ENCODE assay signal across 9 cellular contexts in the genomic region with DNA sequence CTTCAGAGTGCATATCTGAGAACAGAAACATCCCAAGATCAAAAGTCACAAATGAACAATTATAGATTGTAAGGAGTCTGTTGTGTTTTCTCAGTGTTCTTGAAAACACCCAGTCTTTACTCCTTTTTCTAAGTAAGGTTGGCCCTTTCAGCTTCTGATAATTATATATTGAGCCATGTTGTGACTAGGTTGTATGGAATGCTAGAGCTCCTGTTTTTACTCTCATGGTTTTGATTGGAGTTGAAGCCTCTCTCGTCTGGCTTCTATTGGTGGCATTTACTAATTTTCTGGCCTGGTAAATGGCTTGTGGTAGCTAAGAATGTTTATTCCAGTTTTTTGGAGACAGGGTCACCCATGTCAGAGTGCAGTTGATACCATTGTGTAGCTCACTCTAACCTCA.
DNase-seq lines count a peak whose midpoint lies in the region; ATAC-seq, FAIRE-seq and TF ChIP-seq lines count a peak whose summit lies in the region.
"Had no signal": no experiment of that assay in that cellular context is flagged by ENCODE, and none has a peak within 500 bp of the region (broad histone marks: within the 10 kb centered on the region; RNA-seq: fewer than 3 reads in every experiment).

No MANE protein-coding gene starts in this region.

- H3K27me3 ChIP-seq in HCT116 (ENCODE audit: insufficient read depth, low read length) (no peaks in the 10 kb centered on the region), keratinocyte (ENCODE audit: control insufficient read depth, extremely low read depth, insufficient read depth, low read length) (no peaks in the 10 kb centered on the region), subcutaneous abdominal adipose tissue (ENCODE audit: control insufficient read depth in 5 of 5, insufficient read depth in 4 of 5, low read length in 5 of 5) (no peaks in the 10 kb centered on the region)
- H3K27me3 ChIP-seq: ovary had no signal

- H3K79me2 ChIP-seq in HCT116 (ENCODE audit: insufficient read depth, low read length) (peaks cover 70% of the 10 kb centered on the region), keratinocyte (ENCODE audit: control insufficient read depth, insufficient read depth, low read length) (peaks cover 96% of the 10 kb centered on the region)

- no TSS peak for BruUV-seq in HCT116 (replicated peaks; lab: Mats Ljungman, UMichigan)

- CTCF ChIA-PET in HCT116 (lab: Charles Lee) = interaction anchor here (0.9 to 1.5 kb wide), 4 partner anchors 12 to 543 kb away, joined by 3 to 5 read pairs (median 4); no protein-coding TSS in a partner anchor

- H3K4me1 ChIP-seq in HCT116 (ENCODE audit: control insufficient read depth in 1 of 2, insufficient read depth in 2 of 2, low read length in 2 of 2) (peaks cover 40 to 53% of the 10 kb centered on the region in 2 experiments), keratinocyte (ENCODE audit: control insufficient read depth, extremely low read depth, insufficient read depth, low read length) (peaks cover 81% of the 10 kb centered on the region), subcutaneous abdominal adipose tissue (ENCODE audit: control insufficient read depth in 5 of 5, insufficient read depth in 5 of 5, low read length in 5 of 5) (peaks cover 6 to 64% (median 59%) of the 10 kb centered on the region in 5 donors)

- ATAC-seq in HCT116 (no peak), HG03354 (IDR thresholded peaks at IDR 0.05; ENCODE audit: poor library complexity, severe bottlenecking, unreplicated experiment) (no peak)

- H3K36me3 Mint-ChIP-seq in brain = peaks cover 14% of the 10 kb centered on the region

- H3K9me3 ChIP-seq in HCT116 (ENCODE audit: control insufficient read depth in 1 of 2, insufficient read depth in 1 of 2, low read depth in 1 of 2, low read length in 2 of 2) = no peaks in the 10 kb centered on the region
- H3K9me3 ChIP-seq in keratinocyte (ENCODE audit: control insufficient read depth, low read depth, low read length) = no peaks in the 10 kb centered on the region
- H3K9me3 ChIP-seq in subcutaneous abdominal adipose tissue (ENCODE audit: control insufficient read depth in 5 of 5, low read length in 5 of 5) = no peaks in the 10 kb centered on the region
- H3K9me3 ChIP-seq: ovary had no signal

- peak; percentile 26 for FAIRE-seq in keratinocyte (lab: Jason Lieb, UNC)

- H3K9ac ChIP-seq in HCT116 (ENCODE audit: low read length) (no peak overlapping the region), keratinocyte (ENCODE audit: control insufficient read depth, extremely low read depth, insufficient read depth, low read length) (peak overlapping the region; percentile 77), subcutaneous abdominal adipose tissue (ENCODE audit: low read length in 5 of 5) (peak overlapping the region in 2 of 5 donors; percentile 21 to 57)

- no peak for TF ChIP-seq RAD21 in HCT116 (IDR thresholded peaks at IDR 0.05; ENCODE audit: low read depth)

- dilution Hi-C loops in keratinocyte (cut with MboI; ENCODE audit: extremely low pct_ligation_motif_present, low sequenced_read_pairs) = no loop called here

- peak overlapping the region in 1 of 5 experiments; percentile 52 for H3K4me3 Mint-ChIP-seq in brain

- peaks cover 0 to 2% (median 0%) of the 10 kb centered on the region in 5 experiments for H3K9me3 Mint-ChIP-seq in brain

- H3K9me1 ChIP-seq in keratinocyte (ENCODE audit: control insufficient read depth, extremely low read depth, insufficient read depth, low read length) = peaks cover under 1% of the 10 kb centered on the region

- no peaks in the 10 kb centered on the region for H3K36me3 ChIP-seq in HCT116 (ENCODE audit: control insufficient read depth in 1 of 2, insufficient read depth in 2 of 2, low read length in 2 of 2)
- peaks cover 0 to 2% of the 10 kb centered on the region in 2 experiments for H3K36me3 ChIP-seq in keratinocyte (ENCODE audit: control insufficient read depth in 2 of 2, extremely low read depth in 1 of 2, insufficient read depth in 2 of 2, low read length in 2 of 2)
- peaks cover 0 to 4% (median 0%) of the 10 kb centered on the region in 5 donors for H3K36me3 ChIP-seq in subcutaneous abdominal adipose tissue (ENCODE audit: control insufficient read depth in 5 of 5, insufficient read depth in 5 of 5, low read length in 5 of 5)
- H3K36me3 ChIP-seq: ovary had no signal

- H3K27ac ChIP-seq in HCT116 (ENCODE audit: low read depth, low read length) = no peak overlapping the region
- peak overlapping the region; percentile 94 for H3K27ac ChIP-seq in keratinocyte (ENCODE audit: control insufficient read depth, insufficient read depth, low read length)
- H3K27ac ChIP-seq in subcutaneous abdominal adipose tissue (ENCODE audit: low read depth, low read length) = peak overlapping the region; percentile 92
- H3K27ac ChIP-seq: ovary had no signal

- TF ChIP-seq CTCF in HCT116 (IDR thresholded peaks at IDR 0.05 in 2 of 3, conservative IDR thresholded peaks at IDR 0.05 in 1 of 3; ENCODE audit: borderline replicate concordance in 1 of 3, insufficient read depth in 1 of 3, low read depth in 2 of 3, low read length in 2 of 3) (no peak), brain (conservative IDR thresholded peaks at IDR 0.05) (no peak), keratinocyte (optimal IDR thresholded peaks at IDR 0.05 in 1 of 3, IDR thresholded peaks at IDR 0.05 in 1 of 3, conservative IDR thresholded peaks at IDR 0.05 in 1 of 3; ENCODE audit: extremely low read depth in 1 of 3, insufficient read depth in 2 of 3, low read length in 3 of 3) (no peak)

- H3K4me2 ChIP-seq in HCT116 (ENCODE audit: low read length) = peak overlapping the region; percentile 24
- H3K4me2 ChIP-seq in keratinocyte (ENCODE audit: control insufficient read depth, extremely low read depth, insufficient read depth, low read depth, low read length) = peak overlapping the region; percentile 82

- H2AFZ ChIP-seq in HCT116 (ENCODE audit: low read depth, low read length, poor library complexity, severe bottlenecking) (no peak overlapping the region), keratinocyte (ENCODE audit: control insufficient read depth, low read length) (no peak overlapping the region)

- no peaks in the 10 kb centered on the region for H3K9me2 ChIP-seq in HCT116 (ENCODE audit: insufficient read depth)

- TF ChIP-seq POLR2A in HCT116 (IDR thresholded peaks at IDR 0.05; ENCODE audit: borderline replicate concordance, extremely low read depth, insufficient read depth, insufficient read length) = no peak

- intact Hi-C loops in HCT116 (cut with micrococcal nuclease) = no loop called here

- DNase-seq in HCT116 (ENCODE audit: low read depth, low spot score) = no peak
- no peak for DNase-seq in keratinocyte (ENCODE audit: low read depth, low spot score)
- DNase-seq in stimulated activated CD4-positive, alpha-beta T cell treated with anti-CD3 and anti-CD28 coated beads, Interleukin-2, amount 100 ng/mL, for 48 hours = no peak
- no peak for DNase-seq in DMS79 treated with DMSO at 0.1 percent for 48 hours (lab: John Stamatoyannopoulos, UW)
- DNase-seq in NCI-H526 (lab: John Stamatoyannopoulos, UW) = no peak

- 0 out of 2 replicates have a peak, but pooled peaks cover 6% of the 10 kb centered on the region for H4K20me1 ChIP-seq in HCT116 (ENCODE audit: insufficient read depth)
- H4K20me1 ChIP-seq in keratinocyte (ENCODE audit: control insufficient read depth, extremely low read depth, insufficient read depth, low read length) = peaks cover 10% of the 10 kb centered on the region

- RAD21 ChIA-PET in HCT116 (lab: Charles Lee; ENCODE audit: low non-redundant PET in 1 of 2, low total read pairs in 2 of 2, uncharacterized antibody in 2 of 2, unreplicated experiment in 2 of 2) = no interaction called here

- H3K4me3 ChIP-seq in HCT116 (replicated peaks in 1 of 2; ENCODE audit: low read depth in 1 of 2, low read length in 2 of 2) = no peak overlapping the region
- peak overlapping the region in 2 of 3 experiments; percentile 21 to 58 for H3K4me3 ChIP-seq in keratinocyte (ENCODE audit: control insufficient read depth in 2 of 3, extremely low read depth in 1 of 3, insufficient read depth in 2 of 3, low read depth in 1 of 3, low read length in 3 of 3)
- H3K4me3 ChIP-seq in subcutaneous abdominal adipose tissue (ENCODE audit: low read depth in 1 of 5, low read length in 5 of 5) = no peak overlapping the region
- H3K4me3 ChIP-seq: ovary had no signal

- H3K27ac Mint-ChIP-seq in brain = peak overlapping the region in 3 of 5 experiments; percentile 47 to 90 (median 86)

- POLR2A ChIA-PET in HCT116 (lab: Charles Lee) = interaction anchor here (1.6 kb wide), 1 partner anchor 81 kb away, joined by 8 read pairs; no protein-coding TSS in a partner anchor

- peaks cover 11% of the 10 kb centered on the region for H3K4me1 Mint-ChIP-seq in brain

- no peaks in the 10 kb centered on the region for H3K27me3 Mint-ChIP-seq in brain

TF ChIP-seq in HCT116, 20 proteins besides CTCF, POLR2A, EP300 and RAD21:
- no peak for TF ChIP-seq CBX3 (IDR thresholded peaks at IDR 0.05; ENCODE audit: low read depth)
- 0 out of 2 replicates have a peak, but pooled peaks have one; percentile 5 for TF ChIP-seq FOSL1 (IDR thresholded peaks at IDR 0.05; ENCODE audit: low read depth)

Comparison
In these comparisons a context has a peak if more than half of its experiments do, and no peak if none do; other contexts are left out.
1. H3K4me3 ChIP-seq: peak in keratinocyte (2 of 3); none in HCT116 (0 of 2) and subcutaneous abdominal adipose tissue (0 of 5).